In the genomic region with DNA sequence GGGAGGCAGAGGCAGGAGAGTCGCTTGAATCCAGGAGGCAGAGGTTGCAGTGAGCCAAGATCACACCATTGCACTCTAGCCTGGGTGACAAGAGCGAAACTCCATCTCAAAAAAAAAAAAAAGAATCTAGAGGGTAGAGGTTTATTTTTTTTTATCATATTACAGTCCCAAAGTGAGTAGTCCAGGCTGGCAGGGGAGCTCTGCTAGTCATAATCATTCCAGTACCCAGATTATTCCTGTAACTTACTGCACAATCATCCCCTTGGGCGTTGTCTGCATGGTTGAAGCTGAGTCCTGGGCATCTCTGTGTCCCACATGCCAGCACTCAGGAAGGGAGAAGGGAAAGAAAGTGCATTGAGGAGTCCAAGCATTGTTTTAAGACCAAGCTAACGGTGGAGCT, we compare ENCODE assay signal across 21 cellular contexts. TPM values are rescaled to one million over a fixed set of nuclear protein-coding genes. Genes with fewer than 3 reads are reported as not detected.
A peak's percentile ranks its signal among the peaks of the same experiment; 100 is the strongest.
DNase-seq lines count a peak whose midpoint lies in the region; ATAC-seq and TF ChIP-seq lines count a peak whose summit lies in the region.
"Had no signal": no experiment of that assay in that cellular context is flagged by ENCODE, and none has a peak within 500 bp of the region (broad histone marks: within the 10 kb centered on the region; RNA-seq: fewer than 3 reads in every experiment).

No MANE protein-coding gene starts in this region.

- 100% methylated on average over 2 of the region's 4 CpGs for WGBS in right lobe of liver (ENCODE audit: insufficient coverage, low coverage, low lambda C conversion rate, missing lambda C conversion rate)

- peak overlapping the region; percentile 12 for H3K27ac Mint-ChIP-seq in activated naive CD4-positive, alpha-beta T cell treated with anti-CD3 and anti-CD28 coated beads, Interleukin-2, amount 10 ng/mL, durations not matched to agents 7 days and 5 days
- peak overlapping the region; percentile 20 for H3K27ac Mint-ChIP-seq in memory B cell

- H3K4me3 ChIP-seq in mucosa of descending colon, result no peak overlapping the region
- H3K4me3 ChIP-seq in right lobe of liver, result no peak overlapping the region
- H3K4me3 ChIP-seq: BLaER1 treated with 17β-estradiol and CSF1 and Interleukin-3, amounts not matched to agents 10 nM and 100 nM; SJCRH30 had no signal

- peaks cover 16% of the 10 kb centered on the region for H3K36me3 Mint-ChIP-seq in activated naive CD4-positive, alpha-beta T cell treated with anti-CD3 and anti-CD28 coated beads, Interleukin-2, amount 10 ng/mL, durations not matched to agents 7 days and 5 days
- peaks cover 8% of the 10 kb centered on the region for H3K36me3 Mint-ChIP-seq in memory B cell

- TF ChIP-seq CTCF in RWPE1 (conservative IDR thresholded peaks at IDR 0.05; ENCODE audit: low read depth), result no peak
- no peak for TF ChIP-seq CTCF in mucosa of descending colon (IDR thresholded peaks at IDR 0.05)
- no peak for TF ChIP-seq CTCF in right lobe of liver (IDR thresholded peaks at IDR 0.05)

- no peaks in the 10 kb centered on the region for H3K4me1 ChIP-seq in mucosa of descending colon (ENCODE audit: low read depth)
- H3K4me1 ChIP-seq in right lobe of liver, result peaks cover 0 to 10% (median 0%) of the 10 kb centered on the region in 4 donors
- H3K4me1 ChIP-seq: BLaER1 treated with 17β-estradiol and CSF1 and Interleukin-3, amounts not matched to agents 10 nM and 100 nM; SJCRH30 had no signal

- H3K9me3 Mint-ChIP-seq in activated naive CD4-positive, alpha-beta T cell treated with anti-CD3 and anti-CD28 coated beads, Interleukin-2, amount 10 ng/mL, durations not matched to agents 7 days and 5 days, result no peaks in the 10 kb centered on the region
- H3K9me3 Mint-ChIP-seq in memory B cell, result no peaks in the 10 kb centered on the region

- CTCF ChIA-PET in activated naive CD4-positive, alpha-beta T cell treated with anti-CD3 and anti-CD28 coated beads, Interleukin-2, amount 10 ng/mL, durations not matched to agents 7 days and 5 days (lab: Charles Lee), result interaction anchor here (0.9 to 4.2 kb wide), 2 partner anchors 9 to 30 kb away, joined by 3 to 24 read pairs; a partner anchor contains a TSS
- CTCF ChIA-PET in RWPE1 (lab: Yijun Ruan, JAX), result interaction anchor here (0.7 kb wide), 1 partner anchor 13 kb away, joined by 6 read pairs; no protein-coding TSS in a partner anchor

- TF ChIP-seq POLR2A in right lobe of liver (IDR thresholded peaks at IDR 0.05), result no peak

- POLR2A ChIA-PET in RWPE1 (lab: Yijun Ruan, JAX; ENCODE audit: low non-redundant PET), result interaction anchor here (0.7 kb wide), 1 partner anchor 306 kb away, joined by 3 read pairs; no protein-coding TSS in a partner anchor

- no peaks in the 10 kb centered on the region for H3K27me3 ChIP-seq in right lobe of liver
- H3K27me3 ChIP-seq: BLaER1 treated with 17β-estradiol and CSF1 and Interleukin-3, amounts not matched to agents 10 nM and 100 nM; SJCRH30 had no signal

- no peak overlapping the region for H3K4me3 Mint-ChIP-seq in activated naive CD4-positive, alpha-beta T cell treated with anti-CD3 and anti-CD28 coated beads, Interleukin-2, amount 10 ng/mL, durations not matched to agents 7 days and 5 days
- no peak overlapping the region for H3K4me3 Mint-ChIP-seq in memory B cell

- ATAC-seq in memory B cell (ENCODE audit: low read depth) (no peak), mucosa of descending colon (no peak), right lobe of liver (no peak), GM21529 (IDR thresholded peaks at IDR 0.05; ENCODE audit: unreplicated experiment) (no peak)
- ATAC-seq: Panc1 had no signal

- peaks cover 8% of the 10 kb centered on the region for H3K4me1 Mint-ChIP-seq in activated naive CD4-positive, alpha-beta T cell treated with anti-CD3 and anti-CD28 coated beads, Interleukin-2, amount 10 ng/mL, durations not matched to agents 7 days and 5 days
- no peaks in the 10 kb centered on the region for H3K4me1 Mint-ChIP-seq in memory B cell

- intact Hi-C loops in mucosa of descending colon (cut with DNase I, micrococcal nuclease) (no loop called here), right lobe of liver (cut with DNase I) (no loop called here)

- H3K27ac ChIP-seq in RWPE1 (peak overlapping the region; percentile 49; the same call in 1 of the 2 replicates), right lobe of liver (no peak overlapping the region)
- H3K27ac ChIP-seq: BLaER1 treated with 17β-estradiol and CSF1 and Interleukin-3, amounts not matched to agents 10 nM and 100 nM; KMS-11; SJCRH30 had no signal

- H3K36me3 ChIP-seq in mucosa of descending colon (ENCODE audit: low read depth) (no peaks in the 10 kb centered on the region), right lobe of liver (peaks cover 0 to 24% (median 0%) of the 10 kb centered on the region in 4 donors)
- H3K36me3 ChIP-seq: SJCRH30 had no signal

- no peaks in the 10 kb centered on the region for H3K27me3 Mint-ChIP-seq in activated naive CD4-positive, alpha-beta T cell treated with anti-CD3 and anti-CD28 coated beads, Interleukin-2, amount 10 ng/mL, durations not matched to agents 7 days and 5 days
- no peaks in the 10 kb centered on the region for H3K27me3 Mint-ChIP-seq in memory B cell

- H3K9me3 ChIP-seq in mucosa of descending colon (no peaks in the 10 kb centered on the region), right lobe of liver (no peaks in the 10 kb centered on the region)
- H3K9me3 ChIP-seq: SJCRH30 had no signal

- DNase-seq in activated naive CD4-positive, alpha-beta T cell treated with anti-CD3 and anti-CD28 coated beads, Interleukin-2, amount 10 ng/mL, durations not matched to agents 7 days and 5 days, result no peak
- DNase-seq in activated naive CD4-positive, alpha-beta T cell (lab: John Stamatoyannopoulos, UW), result no peak
- no peak for DNase-seq in RWPE1 (ENCODE audit: low spot score)
- DNase-seq in memory B cell (ENCODE audit: low spot score in 2 of 2), result no peak
- no peak for DNase-seq in mucosa of descending colon
- DNase-seq in right lobe of liver, result no peak
- DNase-seq: GOT3; HCEC 1CT; IMR-90; NCI-H1092 treated with DMSO at 0.1 percent for 48 hours; NCI-H1436 treated with DMSO at 0.1 percent for 48 hours; NCI-H1930; NCI-H226; NCI-H524; NCI-H774; NK-92 treated with Interleukin-12 subunit alpha and Interleukin-12 subunit beta, amount 100 ng/mL, for 24 hours; SJCRH30 had no signal

RNA-seq across cellular contexts. Expression of a gene that starts 8.5 kb away (rescaled TPM):
- total RNA-seq in mucosa of descending colon (10 to 100 TPM; 16.7 to 54.1 (median 29.3) TPM), right lobe of liver (10 to 100 TPM; 22.4 to 43.5 (median 30.5) TPM)

RNA-seq across cellular contexts. Expression of a gene that starts 10.0 kb away (rescaled TPM):
- total RNA-seq in mucosa of descending colon, result 1 to 10 TPM; 1.0 to 1.8 (median 1.2) TPM
- under 1 TPM; 0.19 to 0.92 (median 0.35) TPM for total RNA-seq in right lobe of liver

RNA-seq across cellular contexts. Expression of a gene that starts 25.3 kb away (rescaled TPM):
- total RNA-seq in mucosa of descending colon (10 to 100 TPM; 36.1 to 45.6 (median 44.0) TPM), right lobe of liver (10 to 100 TPM; 19.5 to 53.4 (median 40.1) TPM)

RNA-seq across cellular contexts. Expression of a gene that starts 39.5 kb away (rescaled TPM):
- 100 to 1,000 TPM in 1 of 3 donors, 10 to 100 TPM in 2; 41.8 to 116 (median 82.8) TPM for total RNA-seq in mucosa of descending colon
- 1 to 10 TPM; 1.1 to 4.6 (median 2.2) TPM for total RNA-seq in right lobe of liver

RNA-seq across cellular contexts. Expression of a gene that starts 44.5 kb away (rescaled TPM):
- 10 to 100 TPM; 61.2 to 75.5 (median 74.6) TPM for total RNA-seq in mucosa of descending colon
- total RNA-seq in right lobe of liver, result 10 to 100 TPM; 37.3 to 67.9 (median 51.2) TPM
